In the genomic region with DNA sequence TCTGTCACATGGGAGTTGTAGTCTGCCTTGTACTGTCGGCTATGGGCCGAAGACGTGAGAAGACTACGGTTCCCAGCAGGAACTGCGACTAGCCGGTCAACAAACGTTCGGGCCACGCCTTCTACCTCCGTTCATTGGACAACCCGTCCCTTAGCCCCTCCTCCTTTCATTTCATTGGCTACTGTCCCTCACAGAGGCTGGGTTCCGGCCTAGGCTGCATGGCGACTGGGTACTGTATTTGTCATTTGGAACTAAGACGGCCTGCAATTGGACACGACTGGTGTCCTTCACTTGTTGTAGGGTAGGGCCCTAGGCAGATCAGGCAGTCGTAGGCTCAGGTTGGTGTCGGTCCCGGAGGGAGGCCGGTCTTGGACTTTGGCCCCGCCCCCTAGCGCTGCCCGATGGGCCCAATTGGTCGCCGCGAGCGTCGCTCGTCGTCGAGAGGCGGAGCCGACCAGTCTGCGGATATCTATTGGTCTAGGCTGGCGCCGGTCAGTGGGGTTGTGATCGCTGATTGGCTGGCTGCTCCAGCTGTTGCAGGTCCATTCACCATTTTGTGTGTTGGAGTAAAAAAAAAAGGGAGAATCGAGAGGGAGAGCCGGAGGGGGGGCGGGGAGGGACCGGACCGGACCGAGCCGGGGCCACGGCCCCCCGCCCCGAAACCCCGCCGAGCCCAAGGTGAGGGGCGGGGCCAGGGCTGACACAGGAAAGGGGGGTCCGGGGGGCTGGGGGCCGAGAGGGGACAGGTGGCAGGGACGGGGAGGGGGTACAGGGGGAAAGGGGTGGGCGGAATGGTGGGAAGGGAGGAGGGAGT, we compare ENCODE assay signal across 8 cellular contexts. TPM values are rescaled to one million over a fixed set of nuclear protein-coding genes. Genes with fewer than 3 reads are reported as not detected.
DNase-seq lines count a peak whose midpoint lies in the region; ATAC-seq and TF ChIP-seq lines count a peak whose summit lies in the region.

A gene (plus strand): TSS at position 549 of the 814 bp plus-strand sequence. CDS start 2,532 bp downstream, outside the sequence.

- no peaks in the 10 kb centered on the region for H3K36me3 Mint-ChIP-seq in activated naive CD4-positive, alpha-beta T cell treated with anti-CD3 and anti-CD28 coated beads, Interleukin-2, amount 50 U/mL, for 24 hours

- no peaks in the 10 kb centered on the region for H3K27me3 ChIP-seq in gastroesophageal sphincter
- no peaks in the 10 kb centered on the region for H3K27me3 ChIP-seq in neutrophil

- DNase-seq in GM04503 (ENCODE audit: low read depth) (peak; percentile 100), NCI-H1092 treated with DMSO at 0.1 percent for 48 hours (lab: John Stamatoyannopoulos, UW) (peak; percentile 100), SKM-1 (lab: John Stamatoyannopoulos, UW; ENCODE audit: unreplicated experiment) (peak; percentile 98)

- H3K4me3 ChIP-seq in gastroesophageal sphincter, result peak within 1 kb of the TSS; percentile 71 to 87
- peak within 1 kb of the TSS; percentile 77 to 83 for H3K4me3 ChIP-seq in neutrophil (ENCODE audit: low read depth in 1 of 2, low read length in 1 of 2)

- H3K36me3 ChIP-seq in gastroesophageal sphincter (peaks cover 0 to 27% of the 10 kb centered on the region in 2 donors), neutrophil (peaks cover 25% of the 10 kb centered on the region)

- WGBS in gastroesophageal sphincter (ENCODE audit: low coverage in 1 of 2), 2 donors, result 0% methylated on average over 4 to 11 of the region's 53 CpGs

- no peaks in the 10 kb centered on the region for H3K27me3 Mint-ChIP-seq in activated naive CD4-positive, alpha-beta T cell treated with anti-CD3 and anti-CD28 coated beads, Interleukin-2, amount 50 U/mL, for 24 hours

- H3K4me1 ChIP-seq in gastroesophageal sphincter, result peaks cover 0 to 50% (median 23%) of the 10 kb centered on the region in 3 donors
- peaks cover 32 to 39% of the 10 kb centered on the region in 2 experiments for H3K4me1 ChIP-seq in neutrophil (ENCODE audit: control insufficient read depth in 1 of 2, insufficient read depth in 1 of 2, low read depth in 1 of 2, low read length in 1 of 2)

- TF ChIP-seq POLR2A in gastroesophageal sphincter (IDR thresholded peaks at IDR 0.05), result no peak

- peak in 1 of 4 experiments; percentile 15 for TF ChIP-seq CTCF in gastroesophageal sphincter (IDR thresholded peaks at IDR 0.05)
- peak; percentile 4 for TF ChIP-seq CTCF in neutrophil (IDR thresholded peaks at IDR 0.05)
- no peak for TF ChIP-seq CTCF in subcutaneous adipose tissue (IDR thresholded peaks at IDR 0.05; ENCODE audit: low read depth)

- no peaks in the 10 kb centered on the region for H3K9me3 Mint-ChIP-seq in activated naive CD4-positive, alpha-beta T cell treated with anti-CD3 and anti-CD28 coated beads, Interleukin-2, amount 50 U/mL, for 24 hours

- ATAC-seq in HG02623 (IDR thresholded peaks at IDR 0.05; ENCODE audit: unreplicated experiment) (peak; percentile 75), gastroesophageal sphincter (peak; percentile 92)

- TF ChIP-seq EP300 in gastroesophageal sphincter (IDR thresholded peaks at IDR 0.05), result no peak

- H3K9me3 ChIP-seq in gastroesophageal sphincter (no peaks in the 10 kb centered on the region), neutrophil (no peaks in the 10 kb centered on the region)

- peaks cover 36% of the 10 kb centered on the region for H3K4me1 Mint-ChIP-seq in activated naive CD4-positive, alpha-beta T cell treated with anti-CD3 and anti-CD28 coated beads, Interleukin-2, amount 50 U/mL, for 24 hours

- H3K27ac ChIP-seq in gastroesophageal sphincter (peak within 1 kb of the TSS; percentile 92 to 99 (median 98)), neutrophil (peak within 1 kb of the TSS; percentile 99)

- peak within 1 kb of the TSS; percentile 99 for H3K27ac Mint-ChIP-seq in activated naive CD4-positive, alpha-beta T cell treated with anti-CD3 and anti-CD28 coated beads, Interleukin-2, amount 50 U/mL, for 24 hours

- H3K4me3 Mint-ChIP-seq in activated naive CD4-positive, alpha-beta T cell treated with anti-CD3 and anti-CD28 coated beads, Interleukin-2, amount 50 U/mL, for 24 hours, result no peak within 1 kb of the TSS

RNA-seq across cellular contexts. Expression of the gene that starts here (rescaled TPM):
- total RNA-seq in gastroesophageal sphincter, result 10 to 100 TPM; 31.4 to 69.4 (median 49.0) TPM
- total RNA-seq in subcutaneous adipose tissue, result 10 to 100 TPM; 12.4 to 49.9 (median 14.9) TPM

Comparison
In these comparisons a context has a peak if more than half of its experiments do, and no peak if none do; other contexts are left out.
1. Peak in every context shown above with its lines: DNase-seq, ATAC-seq, H3K4me3 ChIP-seq and H3K27ac ChIP-seq.